8 cellular contexts compared by ENCODE assay signal in the genomic region with DNA sequence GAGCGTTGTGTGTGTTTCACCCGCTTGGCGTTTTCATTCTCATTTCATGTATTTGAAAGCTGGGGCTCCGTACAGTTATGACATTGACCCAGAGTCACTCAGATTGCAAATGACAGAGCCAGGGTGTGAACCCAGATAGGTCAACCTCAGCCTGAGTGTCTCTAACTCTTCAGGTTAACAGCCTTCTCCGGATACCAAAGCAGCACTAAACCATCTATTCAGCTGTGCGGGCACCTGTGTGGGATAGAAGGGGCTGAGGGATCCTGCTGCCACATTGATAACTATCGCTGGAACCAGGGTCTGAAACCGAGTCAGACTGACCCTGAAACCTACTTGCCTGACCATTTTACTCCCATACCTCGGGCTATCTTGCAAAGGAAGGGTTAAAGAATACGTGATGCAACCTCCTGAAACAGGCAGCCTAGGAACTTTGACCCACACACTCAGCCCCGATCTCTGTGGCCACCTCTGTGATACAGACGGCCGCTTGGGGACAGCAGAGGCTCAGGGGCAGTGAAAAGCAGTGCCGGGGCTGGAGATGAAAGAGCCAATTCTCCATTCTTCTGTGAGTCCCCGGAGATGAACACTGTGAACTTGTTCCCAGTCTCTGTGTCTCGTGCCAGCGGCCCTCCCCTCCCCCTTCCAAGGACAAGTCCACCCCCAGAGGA.
DNase-seq lines count a peak whose midpoint lies in the region; ATAC-seq and TF ChIP-seq lines count a peak whose summit lies in the region.

No MANE protein-coding gene starts in this region.

- peaks cover 0 to 29% (median 13%) of the 10 kb centered on the region in 12 donors for H3K4me1 ChIP-seq in heart left ventricle

- TF ChIP-seq POLR2A in heart left ventricle (IDR thresholded peaks at IDR 0.05): no peak

- peak overlapping the region in 5 of 12 donors; percentile 28 to 56 (median 40) for H3K27ac ChIP-seq in heart left ventricle

- TF ChIP-seq CTCF in AG09309 (IDR thresholded peaks at IDR 0.05; ENCODE audit: control insufficient read depth, insufficient read depth, low read depth, low read length, missing control alignments): peak; percentile 22
- TF ChIP-seq CTCF in WI38 (IDR thresholded peaks at IDR 0.05; ENCODE audit: low read depth, low read length): peak; percentile 62
- peak; percentile 75 to 94 (median 90) for TF ChIP-seq CTCF in heart left ventricle (IDR thresholded peaks at IDR 0.05)

- DNase-seq in AG09309 (ENCODE audit: low read depth): no peak
- peak; percentile 80 to 87 (median 84) for DNase-seq in heart left ventricle
- peak; percentile 27 for DNase-seq in pulmonary artery endothelial cell (ENCODE audit: low read depth, low spot score)
- no peak for DNase-seq in NCI-H2029 (lab: John Stamatoyannopoulos, UW)
- no peak for DNase-seq in NCI-H774 (lab: John Stamatoyannopoulos, UW)

- no peaks in the 10 kb centered on the region for H3K36me3 ChIP-seq in heart left ventricle

- 36 to 39% (median 37%) methylated on average over 17 of the region's 17 CpGs for WGBS in heart left ventricle, 4 donors

- H3K4me3 ChIP-seq in AG09309 (ENCODE audit: control insufficient read depth, low read depth, low read length) (no peak overlapping the region), WI38 (ENCODE audit: low read depth, low read length) (no peak overlapping the region), heart left ventricle (peak overlapping the region in 6 of 12 donors; percentile 13 to 33 (median 16))

- peak; percentile 58 for ATAC-seq in HG02759 (IDR thresholded peaks at IDR 0.05; ENCODE audit: unreplicated experiment)
- peak; percentile 93 to 97 (median 96) for ATAC-seq in heart left ventricle
- ATAC-seq in GM21786 (IDR thresholded peaks at IDR 0.05; ENCODE audit: unreplicated experiment): no peak

- intact Hi-C loops in heart left ventricle (cut with DNase I): loop anchor here (2.0 to 10.0 kb wide), 22 partner anchors 154 to 1746 kb away; a partner anchor contains a TSS

- no peaks in the 10 kb centered on the region for H3K9me3 ChIP-seq in heart left ventricle

- no peaks in the 10 kb centered on the region for H3K27me3 ChIP-seq in heart left ventricle

Comparison
In these comparisons a context has a peak if more than half of its experiments do, and no peak if none do; other contexts are left out.
1. DNase-seq: peak in heart left ventricle (5 of 5) and pulmonary artery endothelial cell (single experiment); none in AG09309 (single experiment), NCI-H2029 (single experiment) and NCI-H774 (single experiment).
2. CTCF ChIP-seq: peak in every context shown above with its lines; median percentile 90 in heart left ventricle; 62 in WI38; 22 in AG09309.